Comparison of ENCODE assay signal across 8 cellular contexts in genomic region chr9:137621131-137621757, GRCh38. TPM values are rescaled to one million over a fixed set of nuclear protein-coding genes. Genes with fewer than 3 reads are reported as not detected.
DNase-seq lines count a peak whose midpoint lies in the region; ATAC-seq and TF ChIP-seq lines count a peak whose summit lies in the region.

No MANE protein-coding gene starts in this region.

- H3K23ac ChIP-seq in IMR-90 (ENCODE audit: low read depth, low read length) = peak overlapping the region; percentile 73; the same call in 1 of the 2 replicates

- H3K27me3 ChIP-seq in IMR-90 (ENCODE audit: control insufficient read depth, insufficient read depth, low read length) (no peaks in the 10 kb centered on the region), aorta (ENCODE audit: control insufficient read depth in 1 of 2, insufficient read depth in 2 of 2, low read length in 1 of 2) (no peaks in the 10 kb centered on the region), H7 (ENCODE audit: control insufficient read depth, insufficient read depth, low read length) (no peaks in the 10 kb centered on the region)

- no peak overlapping the region for H3K27ac ChIP-seq in IMR-90 (ENCODE audit: insufficient read depth, low read length)
- H3K27ac ChIP-seq in aorta (ENCODE audit: low read depth in 1 of 2, low read length in 2 of 2) = no peak overlapping the region

- H2BK15ac ChIP-seq in IMR-90 (ENCODE audit: low read depth, low read length) = no peak overlapping the region

- WGBS in IMR-90 (ENCODE audit: extremely low coverage in 2 of 2, insufficient read length in 1 of 2), 2 experiments = 85% methylated on average over 3 of the region's 6 CpGs; no CpG with 5 or more reads in 1 of the 2 experiments
- WGBS in aorta, 2 donors = 53 to 54% methylated on average over 6 of the region's 6 CpGs

- no peak overlapping the region for H4K8ac ChIP-seq in IMR-90 (ENCODE audit: low read depth in 2 of 2, low read length in 2 of 2)

- H4K20me1 ChIP-seq in IMR-90 (ENCODE audit: insufficient read depth, low read length) = peaks cover 66% of the 10 kb centered on the region

- H3K4me3 ChIP-seq in IMR-90 (ENCODE audit: insufficient read depth, low read depth, low read length) = no peak overlapping the region
- no peak overlapping the region for H3K4me3 ChIP-seq in aorta (ENCODE audit: low read length in 2 of 2)
- H3K4me3 ChIP-seq in H7 (ENCODE audit: insufficient read depth, low read depth, low read length) = no peak overlapping the region

- in situ Hi-C loops in IMR-90 (cut with MboI; ENCODE audit: low sequenced_read_pairs) = no loop called here

- BruUV-seq in IMR-90 (replicated peaks; lab: Mats Ljungman, UMichigan) = no TSS peak

- no peak overlapping the region for H2AK9ac ChIP-seq in IMR-90 (replicated peaks; ENCODE audit: low read depth, low read length, poor library complexity)

- no peak overlapping the region for H3K4ac ChIP-seq in IMR-90 (ENCODE audit: low read depth, low read length)

- H3K9me3 ChIP-seq in IMR-90 (ENCODE audit: control insufficient read depth, insufficient read depth, low read length) (no peaks in the 10 kb centered on the region), aorta (ENCODE audit: control insufficient read depth, low read length) (no peaks in the 10 kb centered on the region)

- POLR2A ChIA-PET in IMR-90 (lab: Charles Lee; ENCODE audit: unreplicated experiment) = no interaction called here

- H3K9ac ChIP-seq in IMR-90 (ENCODE audit: low read depth, low read length) = peak overlapping the region; percentile 13; the same call in 1 of the 2 replicates

- peaks cover 13% of the 10 kb centered on the region for H3K36me3 ChIP-seq in IMR-90 (ENCODE audit: control insufficient read depth, insufficient read depth, low read length)
- no peaks in the 10 kb centered on the region for H3K36me3 ChIP-seq in aorta (ENCODE audit: control insufficient read depth in 1 of 2, insufficient read depth in 2 of 2, low read length in 1 of 2)
- peaks cover 8% of the 10 kb centered on the region; the same call in 1 of the 2 replicates for H3K36me3 ChIP-seq in H7 (replicated peaks; ENCODE audit: control insufficient read depth, insufficient read depth, low read length)

- CTCF ChIA-PET in IMR-90 (lab: Yijun Ruan, JAX) = interaction anchor here (0.6 to 0.9 kb wide), 2 partner anchors 13 to 38 kb away, joined by 3 to 5 read pairs; no protein-coding TSS in a partner anchor

- no peak overlapping the region for H3K18ac ChIP-seq in IMR-90 (ENCODE audit: low read depth, low read length)

- DNase-seq in DMS114 treated with DMSO at 0.1 percent for 48 hours (lab: John Stamatoyannopoulos, UW; ENCODE audit: unreplicated experiment) (peak; percentile 12), IMR-90 (no peak), amniotic epithelial cell (ENCODE audit: low read depth) (peak; percentile 28), myocyte (ENCODE audit: low read depth) (peak; percentile 31), GM19240 (ENCODE audit: insufficient read length, low spot score) (no peak), aorta (no peak), H7 (no peak), NCI-H526 treated with DMSO at 0.1 percent for 48 hours (lab: John Stamatoyannopoulos, UW) (no peak)

- TF ChIP-seq RAD21 in IMR-90 (IDR thresholded peaks at IDR 0.05; ENCODE audit: low read length) = peak; percentile 11; the same call in 1 of the 2 replicates

- no peak overlapping the region for H2BK20ac ChIP-seq in IMR-90 (ENCODE audit: low read depth, low read length)

- ATAC-seq in IMR-90 (ENCODE audit: low read depth) (no peak), aorta (ENCODE audit: low FRiP score) (no peak)

- H2BK120ac ChIP-seq in IMR-90 (ENCODE audit: low read depth, low read length) = no peak overlapping the region

- no peak for TF ChIP-seq POLR2A in IMR-90 (IDR thresholded peaks at IDR 0.05; ENCODE audit: low read depth, low read length)

- H3K4me1 ChIP-seq in IMR-90 (ENCODE audit: control insufficient read depth, insufficient read depth, low read length) (peaks cover 11% of the 10 kb centered on the region), aorta (ENCODE audit: control insufficient read depth in 1 of 2, insufficient read depth in 2 of 2, low read length in 2 of 2) (no peaks in the 10 kb centered on the region)

- H2AK5ac ChIP-seq in IMR-90 (ENCODE audit: low read depth, low read length) = no peak overlapping the region

- no peak overlapping the region for H3K14ac ChIP-seq in IMR-90 (replicated peaks; ENCODE audit: low read depth, low read length)

- H3K4me2 ChIP-seq in IMR-90 (ENCODE audit: low read depth, low read length) = no peak overlapping the region

- no peak overlapping the region for H4K5ac ChIP-seq in IMR-90 (ENCODE audit: low read depth, low read length)

- dilution Hi-C loops in IMR-90 (cut with HindIII; ENCODE audit: low sequenced_read_pairs, unreplicated experiment) = no loop called here

- peaks cover 22 to 73% of the 10 kb centered on the region in 2 experiments for H3K79me1 ChIP-seq in IMR-90 (ENCODE audit: low read depth in 1 of 2, low read length in 2 of 2)

- no peak overlapping the region for H4K91ac ChIP-seq in IMR-90 (ENCODE audit: insufficient read depth, low read depth, low read length)

- H3K9me1 ChIP-seq in IMR-90 (ENCODE audit: insufficient read depth, low read length) = peaks cover 14% of the 10 kb centered on the region

- no peak overlapping the region for H3K56ac ChIP-seq in IMR-90 (ENCODE audit: extremely low read depth, insufficient read depth, low read length)

- H2AFZ ChIP-seq in IMR-90 (replicated peaks; ENCODE audit: low read length, poor library complexity) = no peak overlapping the region

- intact Hi-C loops in IMR-90 (cut with micrococcal nuclease) (no loop called here), aorta (cut with DNase I) (no loop called here)

- peak; percentile 38 for TF ChIP-seq CTCF in IMR-90 (conservative IDR thresholded peaks at IDR 0.05; ENCODE audit: low read depth, low read length)

- no peak overlapping the region for H2BK5ac ChIP-seq in IMR-90 (ENCODE audit: low read depth, low read length, poor library complexity, severe bottlenecking)

TF ChIP-seq in IMR-90, 13 proteins besides CTCF, POLR2A, EP300 and RAD21 (continues in another document):
- TF ChIP-seq CHD1 (IDR thresholded peaks at IDR 0.05; ENCODE audit: low read depth, low read length) (no peak), RCOR1 (IDR thresholded peaks at IDR 0.05; ENCODE audit: insufficient replicate concordance, low read length) (no peak), CEBPB (IDR thresholded peaks at IDR 0.05; ENCODE audit: low read depth, low read length) (no peak), MAZ (IDR thresholded peaks at IDR 0.05; ENCODE audit: borderline replicate concordance, low read depth, low read length) (no peak), ELK1 (IDR thresholded peaks at IDR 0.05; ENCODE audit: borderline replicate concordance, low read depth, low read length) (no peak), NFE2L2 (IDR thresholded peaks at IDR 0.05; ENCODE audit: low read depth, low read length) (no peak), MXI1 (IDR thresholded peaks at IDR 0.05; ENCODE audit: borderline replicate concordance, low read depth, low read length) (no peak), RFX5 (IDR thresholded peaks at IDR 0.05; ENCODE audit: low read depth, low read length) (no peak), MAFK (IDR thresholded peaks at IDR 0.05; ENCODE audit: low read depth, low read length) (no peak), FOS (IDR thresholded peaks at IDR 0.05; ENCODE audit: low read depth, low read length) (no peak), SMC3 (IDR thresholded peaks at IDR 0.05; ENCODE audit: low read depth, low read length) (no peak)

RNA-seq across cellular contexts. Expression of gene EHMT1, which starts 2.4 kb away (rescaled TPM):
- total RNA-seq in IMR-90 (2012; rRNA removed) = 32.8 and 36.1 TPM in 2 replicates
- 35.1 and 39.0 TPM in 2 replicates for polyA plus RNA-seq in IMR-90 (2012; rRNA removed)
- 30.8 and 36.6 TPM in 2 replicates for polyA plus RNA-seq in IMR-90 (2012; cell fraction: cytosol; rRNA removed)
- 109 and 195 TPM in 2 replicates for polyA plus RNA-seq in IMR-90 (2012; cell fraction: nucleus; rRNA removed; ENCODE audit: low replicate concordance)
- 27.3 and 40.4 TPM in 2 replicates for total RNA-seq in myocyte
- 32.0 TPM for polyA plus RNA-seq in myocyte (2012)
- total RNA-seq in aorta = 10 to 100 TPM; 68.9 to 85.8 TPM
- 10 to 100 TPM; 14.7 to 33.2 TPM for polyA plus RNA-seq in aorta
- 89.6 and 97.1 TPM in 2 replicates for total RNA-seq in H7 (2014; rRNA removed; shearing (Covaris generic))

RNA-seq across cellular contexts. Expression of gene ARRDC1, which starts 15.8 kb away (rescaled TPM):
- total RNA-seq in IMR-90 (2012; rRNA removed) (7.7 and 7.8 TPM in 2 replicates), myocyte (20.3 and 39.5 TPM in 2 replicates), aorta (10 to 100 TPM; 20.6 to 35.6 TPM)
- polyA plus RNA-seq in IMR-90 (2012; rRNA removed) (37.8 and 41.4 TPM in 2 replicates), aorta (10 to 100 TPM; 26.8 to 58.9 TPM)
- polyA plus RNA-seq in IMR-90 (2012; cell fraction: cytosol; rRNA removed) = 19.6 and 40.1 TPM in 2 replicates
- 177 and 484 TPM in 2 replicates for polyA plus RNA-seq in IMR-90 (2012; cell fraction: nucleus; rRNA removed; ENCODE audit: low replicate concordance)
- polyA plus RNA-seq in myocyte (2012) = 24.5 TPM
- total RNA-seq in H7 (2014; rRNA removed; shearing (Covaris generic)) = 30.3 and 38.2 TPM in 2 replicates

RNA-seq across cellular contexts. Expression of gene ZMYND19, which starts 30.9 kb away (rescaled TPM):
- total RNA-seq in IMR-90 (2012; rRNA removed) (14.3 and 16.4 TPM in 2 replicates), myocyte (28.3 and 29.6 TPM in 2 replicates), aorta (10 to 100 TPM; 10.3 to 12.8 TPM)
- polyA plus RNA-seq in IMR-90 (2012; rRNA removed) (21.4 and 23.1 TPM in 2 replicates), aorta (10 to 100 TPM in 1 of 2 donors, 1 to 10 TPM in 1; 8.0 to 15.0 TPM)
- polyA plus RNA-seq in IMR-90 (2012; cell fraction: cytosol; rRNA removed) = 24.4 and 24.7 TPM in 2 replicates
- 41.1 and 61.6 TPM in 2 replicates for polyA plus RNA-seq in IMR-90 (2012; cell fraction: nucleus; rRNA removed; ENCODE audit: low replicate concordance)
- polyA plus RNA-seq in myocyte (2012) = 25.3 TPM
- 66.3 and 92.1 TPM in 2 replicates for total RNA-seq in H7 (2014; rRNA removed; shearing (Covaris generic))

RNA-seq across cellular contexts. Expression of gene DPH7, which starts 42.5 kb away (rescaled TPM):
- total RNA-seq in IMR-90 (2012; rRNA removed) (12.2 and 12.5 TPM in 2 replicates), myocyte (30.6 and 38.9 TPM in 2 replicates), aorta (10 to 100 TPM; 24.8 to 35.7 TPM)
- polyA plus RNA-seq in IMR-90 (2012; rRNA removed) (33.0 and 33.7 TPM in 2 replicates), aorta (10 to 100 TPM in 1 of 2 donors, 1 to 10 TPM in 1; 9.9 to 94.0 TPM)
- polyA plus RNA-seq in IMR-90 (2012; cell fraction: cytosol; rRNA removed) = 20.7 and 23.8 TPM in 2 replicates
- 144 and 149 TPM in 2 replicates for polyA plus RNA-seq in IMR-90 (2012; cell fraction: nucleus; rRNA removed; ENCODE audit: low replicate concordance)
- 32.5 TPM for polyA plus RNA-seq in myocyte (2012)
- total RNA-seq in H7 (2014; rRNA removed; shearing (Covaris generic)) = 41.8 and 49.1 TPM in 2 replicates

Comparison
In these comparisons a context has a peak if more than half of its experiments do, and no peak if none do; other contexts are left out.
1. DNase-seq: peak in DMS114 treated with DMSO at 0.1 percent for 48 hours (single experiment), amniotic epithelial cell (single experiment) and myocyte (single experiment); none in IMR-90 (single experiment), GM19240 (single experiment), aorta (0 of 2), H7 (single experiment) and NCI-H526 treated with DMSO at 0.1 percent for 48 hours (single experiment).